In the genomic region with DNA sequence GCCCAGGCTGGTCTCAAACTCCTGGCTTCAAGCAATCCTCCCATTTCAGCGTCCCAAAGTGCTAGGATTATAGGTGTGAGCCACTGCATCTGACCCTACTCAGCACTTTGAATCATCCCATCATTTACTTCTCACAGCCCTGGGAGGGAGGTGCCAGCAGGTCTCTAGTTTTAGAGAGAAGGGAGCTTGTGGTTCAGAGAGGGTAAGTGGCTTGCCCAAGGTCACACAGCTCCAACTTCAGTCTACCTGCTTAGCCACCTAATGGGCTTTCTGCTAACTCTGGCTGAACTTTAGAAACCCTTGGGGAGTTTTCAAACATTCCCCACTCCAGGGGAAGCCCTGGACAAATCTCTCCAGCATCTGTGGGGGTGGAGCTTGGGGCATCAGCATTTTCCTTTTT, we compare ENCODE assay signal across 23 cellular contexts. TPM values are rescaled to one million over a fixed set of nuclear protein-coding genes. Genes with fewer than 3 reads are reported as not detected.
"Had no signal": no experiment of that assay in that cellular context is flagged by ENCODE, and none has a peak within 500 bp of the region (broad histone marks: within the 10 kb centered on the region; RNA-seq: fewer than 3 reads in every experiment).

No MANE protein-coding gene starts in this region.

- ATAC-seq: gastrocnemius medialis, heart right ventricle, left cardiac atrium, left lung, left ventricle myocardium superior, lower lobe of right lung, mucosa of descending colon had no signal

- H3K4me1 ChIP-seq: esophagus muscularis mucosa, gastrocnemius medialis, heart right ventricle, left lung, lower lobe of right lung had no signal

- H3K27me3 ChIP-seq: dorsolateral prefrontal cortex, gastrocnemius medialis had no signal

- H3K36me3 ChIP-seq: esophagus muscularis mucosa, gastrocnemius medialis, heart right ventricle, left lung, lower lobe of right lung had no signal

- H3K4me3 ChIP-seq: coronary artery, dorsolateral prefrontal cortex, esophagus muscularis mucosa, gastrocnemius medialis, heart right ventricle, left lung, lower lobe of right lung, mucosa of descending colon had no signal

- H3K9me3 ChIP-seq: gastrocnemius medialis, lower lobe of right lung, mucosa of descending colon had no signal

- FAIRE-seq: colon, endothelial cell of umbilical vein, islet of Langerhans, keratinocyte had no signal

- H3K27ac ChIP-seq: coronary artery, esophagus muscularis mucosa, gastrocnemius medialis, heart right ventricle, left lung, lower lobe of right lung had no signal

- DNase-seq: dermis blood vessel endothelial cell; dorsolateral prefrontal cortex; effector CD4-positive, alpha-beta T cell; effector memory CD4-positive, alpha-beta T cell; foreskin melanocyte; gastrocnemius medialis; glutamatergic neuron; head of caudate nucleus; heart right ventricle; hippocampal formation; left cardiac atrium; left lung; left ventricle myocardium superior; lower lobe of right lung; mesenchymal stem cell; mucosa of descending colon; naive B cell had no signal

RNA-seq across cellular contexts. Expression of gene CACNA1A, which starts 18.3 kb away (rescaled TPM):
- polyA plus RNA-seq: keratinocyte had no signal
